In genomic region chr11:120115272-120116000, GRCh38 we compare ENCODE assay signal across 1 cellular context.
TF ChIP-seq lines count a peak whose summit lies in the region.

No MANE protein-coding gene starts in this region.

TF ChIP-seq in H1, 55 proteins besides CTCF, POLR2A, EP300 and RAD21 (continued from another document):
- TF ChIP-seq HDAC6 (IDR thresholded peaks at IDR 0.05; ENCODE audit: low read depth, low read length) (no peak), EZH2 (IDR thresholded peaks at IDR 0.05; ENCODE audit: low read depth, low read length, severe bottlenecking) (no peak)
